ENCODE assay signal across 8 cellular contexts in the genomic region with DNA sequence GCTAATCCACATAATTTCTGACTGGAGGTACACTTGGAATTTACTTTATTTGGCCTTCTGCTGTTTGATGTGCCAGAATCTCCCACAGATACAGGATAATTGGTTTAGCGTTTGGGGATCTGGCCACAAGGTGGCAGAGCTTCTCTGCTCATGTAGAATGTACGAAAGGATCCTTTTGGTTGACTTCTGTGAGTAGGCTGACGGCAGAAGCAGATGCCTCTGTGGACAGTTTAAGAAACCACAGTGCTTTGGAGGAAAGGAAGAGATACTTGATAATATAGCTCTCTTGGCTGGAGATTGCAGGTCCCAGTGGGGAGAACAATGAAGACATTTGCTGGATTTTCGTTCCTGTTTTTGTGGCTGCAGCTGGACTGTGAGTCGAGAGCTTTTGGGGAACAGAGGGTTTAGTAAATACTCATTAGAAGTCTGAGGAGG.
DNase-seq lines count a peak whose midpoint lies in the region; ATAC-seq, FAIRE-seq and TF ChIP-seq lines count a peak whose summit lies in the region.

No MANE protein-coding gene starts in this region.

- in situ Hi-C loops in GM12878 (cut with MboI) = no loop called here

- CTCF ChIA-PET in A673 (lab: Charles Lee) = interaction anchor here (0.6 to 2.2 kb wide), 4 partner anchors 19 to 103 kb away, joined by 3 to 8 read pairs (median 6); no protein-coding TSS in a partner anchor
- CTCF ChIA-PET in GM12878 (lab: Yijun Ruan, JAX) = interaction anchor here (1.1 to 1.9 kb wide), 9 partner anchors 9 to 98 kb away, joined by 3 to 10 read pairs (median 4); no protein-coding TSS in a partner anchor

- H3K4me3 ChIP-seq in A673 (ENCODE audit: low read depth, low read length, poor library complexity, severe bottlenecking) (no peak overlapping the region), GM12878 (no peak overlapping the region), kidney (ENCODE audit: low read length in 2 of 2) (no peak overlapping the region)

- H3K4me1 ChIP-seq in A673 (ENCODE audit: insufficient read depth, low read length, poor library complexity, severe bottlenecking) (peaks cover 28% of the 10 kb centered on the region), GM12878 (ENCODE audit: control insufficient read depth, insufficient read depth, low read length) (no peaks in the 10 kb centered on the region), kidney (ENCODE audit: control insufficient read depth in 1 of 2, insufficient read depth in 1 of 2, low read depth in 1 of 2, low read length in 2 of 2) (no peaks in the 10 kb centered on the region)

- POLR2A ChIA-PET in A673 (lab: Charles Lee; ENCODE audit: low non-redundant PET) = no interaction called here
- POLR2A ChIA-PET in GM12878 (lab: Charles Lee) = no interaction called here

- ATAC-seq in GM12878 = peak; percentile 86
- ATAC-seq in GM19452 (IDR thresholded peaks at IDR 0.05; ENCODE audit: unreplicated experiment) = no peak

- RAD21 ChIA-PET in GM12878 (lab: Charles Lee; ENCODE audit: unreplicated experiment) = no interaction called here

- H3K27me3 ChIP-seq in A673 (replicated peaks; ENCODE audit: insufficient read depth, low read depth, low read length, poor library complexity) (no peaks in the 10 kb centered on the region), GM12878 (replicated peaks in 1 of 2; ENCODE audit: control insufficient read depth in 2 of 2, insufficient read depth in 2 of 2, low read length in 1 of 2) (no peaks in the 10 kb centered on the region; a peak in 1 of 4 replicates)

- FAIRE-seq in GM12878 (lab: Jason Lieb, UNC) = peak; percentile 80
- FAIRE-seq in kidney (lab: Jason Lieb, UNC) = no peak

- TF ChIP-seq RAD21 in GM12878 (IDR thresholded peaks at IDR 0.05; ENCODE audit: insufficient read depth, low read depth, low read length) = 0 out of 2 replicates have a peak, but pooled peaks have one; percentile 22

- TF ChIP-seq CTCF in A673 (conservative IDR thresholded peaks at IDR 0.05; ENCODE audit: low read depth, low read length) (peak; percentile 93), GM12872 (IDR thresholded peaks at IDR 0.05; ENCODE audit: insufficient read depth, low read depth, low read length) (peak; percentile 79), GM12878 (IDR thresholded peaks at IDR 0.05 in 2 of 3, conservative IDR thresholded peaks at IDR 0.05 in 1 of 3; ENCODE audit: control insufficient read depth in 2 of 3, extremely low read depth in 1 of 3, insufficient read depth in 1 of 3, low read depth in 3 of 3, low read length in 3 of 3) (peak; percentile 57 to 75 (median 71)), kidney (IDR thresholded peaks at IDR 0.05; ENCODE audit: borderline replicate concordance, extremely low read depth, insufficient read depth) (peak; percentile 55)

- SMC1A ChIA-PET in GM12878 (lab: Charles Lee; ENCODE audit: uncharacterized antibody, unreplicated experiment) = no interaction called here

- 9% methylated on average over 5 of the region's 5 CpGs for WGBS in GM12878 (ENCODE audit: insufficient coverage, insufficient replicate concordance, low lambda C conversion rate, missing lambda C conversion rate)

- H3K36me3 ChIP-seq in A673 (ENCODE audit: insufficient read depth, low read length, poor library complexity, severe bottlenecking) = peaks cover 7% of the 10 kb centered on the region
- H3K36me3 ChIP-seq in GM12878 (ENCODE audit: control insufficient read depth in 2 of 2, insufficient read depth in 2 of 2, low read length in 1 of 2) = no peaks in the 10 kb centered on the region
- H3K36me3 ChIP-seq in kidney (ENCODE audit: control insufficient read depth in 1 of 2, insufficient read depth in 2 of 2, low read length in 2 of 2) = no peaks in the 10 kb centered on the region

- H3K79me2 ChIP-seq in GM12878 (ENCODE audit: control insufficient read depth, insufficient read depth, low read length) = no peaks in the 10 kb centered on the region

- H3K27ac ChIP-seq in A673 (ENCODE audit: low read depth, low read length, poor library complexity, severe bottlenecking) (peak overlapping the region; percentile 44), GM12878 (ENCODE audit: control insufficient read depth, insufficient read depth) (no peak overlapping the region), kidney (ENCODE audit: low read depth in 2 of 2, low read length in 2 of 2) (no peak overlapping the region)

- H3K9ac ChIP-seq in GM12878 (ENCODE audit: control insufficient read depth, insufficient read depth, low read length) (no peak overlapping the region), kidney (ENCODE audit: low read length in 2 of 2) (no peak overlapping the region)

- intact Hi-C loops in A673 (cut with micrococcal nuclease; ENCODE audit: unreplicated experiment) = loop anchor here (5.0 kb wide), 1 partner anchor 168 kb away; no protein-coding TSS in a partner anchor
- intact Hi-C loops in GM12878 (cut with micrococcal nuclease; ENCODE audit: unreplicated experiment) = no loop called here
- intact Hi-C loops in kidney (cut with DNase I) = no loop called here

- no TSS peak for BruUV-seq in A673 (replicated peaks; lab: Mats Ljungman, UMichigan)
- no TSS peak for BruUV-seq in GM12878 (replicated peaks; lab: Mats Ljungman, UMichigan)

- TF ChIP-seq EP300 in GM12878 (IDR thresholded peaks at IDR 0.05; ENCODE audit: borderline replicate concordance in 1 of 2, control insufficient read depth in 1 of 2, low read depth in 2 of 2, low read length in 2 of 2) = no peak

- H2AFZ ChIP-seq in GM12878 (ENCODE audit: control insufficient read depth, low read depth, low read length) = no peak overlapping the region

- H3K9me3 ChIP-seq in A673 (ENCODE audit: low read depth, low read length, poor library complexity, severe bottlenecking) (no peaks in the 10 kb centered on the region), GM12878 (replicated peaks; ENCODE audit: control insufficient read depth, insufficient read depth, low read length) (no peaks in the 10 kb centered on the region), kidney (ENCODE audit: control insufficient read depth in 1 of 2, low read length in 2 of 2) (no peaks in the 10 kb centered on the region)

- H3K4me2 ChIP-seq in GM12878 (ENCODE audit: control insufficient read depth, insufficient read depth) = no peak overlapping the region

- no peaks in the 10 kb centered on the region for H4K20me1 ChIP-seq in GM12878 (ENCODE audit: control insufficient read depth, insufficient read depth)

- TF ChIP-seq POLR2A in GM12878 (IDR thresholded peaks at IDR 0.05; ENCODE audit: low read depth, low read length) = no peak

- peak; percentile 90 for DNase-seq in A673 (ENCODE audit: low spot score)
- peak; percentile 84 to 89 for DNase-seq in Kasumi-1 (lab: John Stamatoyannopoulos, UW)
- peak; percentile 44 for DNase-seq in SW480 (ENCODE audit: low spot score)
- no peak for DNase-seq in GM12878 (ENCODE audit: low read depth, low spot score)
- no peak for DNase-seq in kidney
- peak; percentile 19 for DNase-seq in stimulated activated CD8-positive, alpha-beta memory T cell treated with anti-CD3 and anti-CD28 coated beads, Interleukin-12 subunit alpha, Interleukin-12 subunit beta, amount 100 ng/mL, for 1 hour (ENCODE audit: low read depth)

TF ChIP-seq in GM12878, 131 proteins besides CTCF, POLR2A, EP300 and RAD21:
- no peak for TF ChIP-seq BRCA1 (IDR thresholded peaks at IDR 0.05; ENCODE audit: low read depth, low read length)
- TF ChIP-seq, protein P1, sequence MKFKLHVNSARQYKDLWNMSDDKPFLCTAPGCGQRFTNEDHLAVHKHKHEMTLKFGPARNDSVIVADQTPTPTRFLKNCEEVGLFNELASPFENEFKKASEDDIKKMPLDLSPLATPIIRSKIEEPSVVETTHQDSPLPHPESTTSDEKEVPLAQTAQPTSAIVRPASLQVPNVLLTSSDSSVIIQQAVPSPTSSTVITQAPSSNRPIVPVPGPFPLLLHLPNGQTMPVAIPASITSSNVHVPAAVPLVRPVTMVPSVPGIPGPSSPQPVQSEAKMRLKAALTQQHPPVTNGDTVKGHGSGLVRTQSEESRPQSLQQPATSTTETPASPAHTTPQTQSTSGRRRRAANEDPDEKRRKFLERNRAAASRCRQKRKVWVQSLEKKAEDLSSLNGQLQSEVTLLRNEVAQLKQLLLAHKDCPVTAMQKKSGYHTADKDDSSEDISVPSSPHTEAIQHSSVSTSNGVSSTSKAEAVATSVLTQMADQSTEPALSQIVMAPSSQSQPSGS (IDR thresholded peaks at IDR 0.05; ENCODE audit: low read length) = no peak
- TF ChIP-seq SMC3 (IDR thresholded peaks at IDR 0.05; ENCODE audit: borderline replicate concordance, low read length) = peak; percentile 23; the same call in 1 of the 2 replicates
- no peak for TF ChIP-seq PML (IDR thresholded peaks at IDR 0.05; ENCODE audit: low read length)
- TF ChIP-seq, protein P2, sequence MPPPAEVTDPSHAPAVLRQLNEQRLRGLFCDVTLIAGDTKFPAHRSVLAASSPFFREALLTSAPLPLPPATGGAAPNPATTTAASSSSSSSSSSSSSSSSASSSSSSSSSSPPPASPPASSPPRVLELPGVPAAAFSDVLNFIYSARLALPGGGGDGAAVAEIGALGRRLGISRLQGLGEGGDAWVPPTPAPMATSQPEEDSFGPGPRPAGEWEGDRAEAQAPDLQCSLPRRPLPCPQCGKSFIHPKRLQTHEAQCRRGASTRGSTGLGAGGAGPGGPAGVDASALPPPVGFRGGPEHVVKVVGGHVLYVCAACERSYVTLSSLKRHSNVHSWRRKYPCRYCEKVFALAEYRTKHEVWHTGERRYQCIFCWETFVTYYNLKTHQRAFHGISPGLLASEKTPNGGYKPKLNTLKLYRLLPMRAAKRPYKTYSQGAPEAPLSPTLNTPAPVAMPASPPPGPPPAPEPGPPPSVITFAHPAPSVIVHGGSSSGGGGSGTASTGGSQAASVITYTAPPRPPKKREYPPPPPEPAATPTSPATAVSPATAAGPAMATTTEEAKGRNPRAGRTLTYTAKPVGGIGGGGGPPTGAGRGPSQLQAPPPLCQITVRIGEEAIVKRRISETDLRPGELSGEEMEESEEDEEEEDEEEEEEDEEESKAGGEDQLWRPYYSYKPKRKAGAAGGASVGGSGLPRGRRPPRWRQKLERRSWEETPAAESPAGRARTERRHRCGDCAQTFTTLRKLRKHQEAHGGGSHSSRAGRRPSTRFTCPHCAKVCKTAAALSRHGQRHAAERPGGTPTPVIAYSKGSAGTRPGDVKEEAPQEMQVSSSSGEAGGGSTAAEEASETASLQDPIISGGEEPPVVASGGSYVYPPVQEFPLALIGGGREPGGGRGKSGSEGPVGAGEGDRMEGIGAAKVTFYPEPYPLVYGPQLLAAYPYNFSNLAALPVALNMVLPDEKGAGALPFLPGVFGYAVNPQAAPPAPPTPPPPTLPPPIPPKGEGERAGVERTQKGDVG (CRISPR knock-in tag; IDR thresholded peaks at IDR 0.05) = no peak
- no peak for TF ChIP-seq YBX1 (IDR thresholded peaks at IDR 0.05)
- TF ChIP-seq NBN (IDR thresholded peaks at IDR 0.05) = no peak

Comparison
In these comparisons a context has a peak if more than half of its experiments do, and no peak if none do; other contexts are left out.
1. DNase-seq: peak in A673 (single experiment), Kasumi-1 (2 of 2), SW480 (single experiment) and stimulated activated CD8-positive, alpha-beta memory T cell treated with anti-CD3 and anti-CD28 coated beads, Interleukin-12 subunit alpha, Interleukin-12 subunit beta, amount 100 ng/mL, for 1 hour (single experiment); none in GM12878 (single experiment) and kidney (single experiment).
2. Peak in every context shown above with its lines, with median percentiles within 50 percentile points of each other: CTCF ChIP-seq.